Comparison of ENCODE assay signal across 11 cellular contexts in the genomic region with DNA sequence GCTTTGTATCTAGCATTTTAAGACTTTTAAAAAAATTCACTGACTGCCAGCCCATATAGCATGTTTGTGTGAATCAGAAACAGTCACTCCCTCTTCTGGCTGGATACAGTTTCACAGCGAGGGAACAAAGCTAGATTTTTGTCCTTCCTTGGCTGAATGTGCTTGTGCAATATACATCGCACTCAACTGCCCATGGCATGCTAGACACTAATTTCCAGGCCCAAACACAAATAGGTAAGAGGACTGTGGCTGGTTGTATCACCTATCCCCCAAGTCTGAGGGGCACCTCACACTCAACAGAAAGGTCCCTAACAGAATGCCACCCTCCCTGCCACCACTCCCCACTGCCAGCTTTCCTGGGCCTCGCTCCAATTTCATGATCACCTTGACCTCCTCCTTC. TPM values are rescaled to one million over a fixed set of nuclear protein-coding genes. Genes with fewer than 3 reads are reported as not detected.
DNase-seq lines count a peak whose midpoint lies in the region; ATAC-seq and TF ChIP-seq lines count a peak whose summit lies in the region.
"Had no signal": no experiment of that assay in that cellular context is flagged by ENCODE, and none has a peak within 500 bp of the region (broad histone marks: within the 10 kb centered on the region; RNA-seq: fewer than 3 reads in every experiment).

No MANE protein-coding gene starts in this region.

- TF ChIP-seq CTCF in right atrium auricular region (IDR thresholded peaks at IDR 0.05), result no peak
- peak; percentile 57 for TF ChIP-seq CTCF in Panc1 (IDR thresholded peaks at IDR 0.05)
- peak; percentile 55 for TF ChIP-seq CTCF in epithelial cell of proximal tubule (conservative IDR thresholded peaks at IDR 0.05; ENCODE audit: low read depth, low read length)
- TF ChIP-seq CTCF in type B pancreatic cell (conservative IDR thresholded peaks at IDR 0.05), result peak; percentile 66

- no TSS peak for BruUV-seq in Panc1 (replicated peaks; lab: Mats Ljungman, UMichigan)

- H3K27me3 ChIP-seq in right atrium auricular region (no peaks in the 10 kb centered on the region), Panc1 (ENCODE audit: control insufficient read depth, insufficient read depth, low read length) (no peaks in the 10 kb centered on the region)

- intact Hi-C loops in Right ventricle myocardium superior (cut with DNase I) (no loop called here), Panc1 (cut with micrococcal nuclease; ENCODE audit: unreplicated experiment) (no loop called here)
- intact Hi-C loops in activated naive CD4-positive, alpha-beta T cell treated with anti-CD3 and anti-CD28 coated beads for 36 hours (cut with micrococcal nuclease), result no loop called here

- no peaks in the 10 kb centered on the region for H3K9me3 ChIP-seq in right atrium auricular region
- no peaks in the 10 kb centered on the region for H3K9me3 ChIP-seq in Panc1 (ENCODE audit: control insufficient read depth, insufficient read depth, low read depth, low read length)
- H3K9me3 ChIP-seq: neutrophil had no signal

- in situ Hi-C loops in Panc1 (cut with HindIII; ENCODE audit: low pct_unique_long_range_greater_than_20kb, low sequenced_read_pairs), result no loop called here

- H3K36me3 ChIP-seq in right atrium auricular region (no peaks in the 10 kb centered on the region), Panc1 (ENCODE audit: control insufficient read depth, insufficient read depth, low read length) (no peaks in the 10 kb centered on the region)
- H3K36me3 ChIP-seq: neutrophil had no signal

- CTCF ChIA-PET in Panc1 (lab: Charles Lee), result interaction anchor here (0.5 kb wide), 1 partner anchor 273 kb away, joined by 4 read pairs; no protein-coding TSS in a partner anchor
- CTCF ChIA-PET in activated naive CD4-positive, alpha-beta T cell treated with anti-CD3 and anti-CD28 coated beads for 36 hours (lab: Charles Lee), result no interaction called here

- no peaks in the 10 kb centered on the region for H3K36me3 Mint-ChIP-seq in type B pancreatic cell
- H3K36me3 Mint-ChIP-seq in activated naive CD4-positive, alpha-beta T cell treated with anti-CD3 and anti-CD28 coated beads for 36 hours (ENCODE audit: low read depth), result no peaks in the 10 kb centered on the region

- POLR2A ChIA-PET in Panc1 (lab: Charles Lee), result no interaction called here

- no peak for ATAC-seq in Right ventricle myocardium superior (ENCODE audit: poor library complexity)
- 0 out of 2 replicates have a peak, but pooled peaks have one; percentile 64 for ATAC-seq in Panc1
- no peak for ATAC-seq in GM18868 (IDR thresholded peaks at IDR 0.05; ENCODE audit: unreplicated experiment)

- H3K4me1 ChIP-seq in right atrium auricular region (no peaks in the 10 kb centered on the region), Panc1 (ENCODE audit: control insufficient read depth, insufficient read depth, low read length) (peaks cover 10% of the 10 kb centered on the region)

- no peak overlapping the region for H3K27ac ChIP-seq in right atrium auricular region
- no peak overlapping the region for H3K27ac ChIP-seq in Panc1 (ENCODE audit: low read length)
- H3K27ac ChIP-seq: neutrophil had no signal

- no peaks in the 10 kb centered on the region for H3K4me1 Mint-ChIP-seq in type B pancreatic cell (ENCODE audit: unreplicated experiment)
- no peaks in the 10 kb centered on the region for H3K4me1 Mint-ChIP-seq in activated naive CD4-positive, alpha-beta T cell treated with anti-CD3 and anti-CD28 coated beads for 36 hours (ENCODE audit: low read depth)

- peak; percentile 23 for DNase-seq in right atrium auricular region (ENCODE audit: low spot score)
- DNase-seq in Right ventricle myocardium superior, result no peak
- no peak for DNase-seq in Panc1 (ENCODE audit: low read depth, low spot score)
- DNase-seq in epithelial cell of proximal tubule (ENCODE audit: low read depth), result no peak
- peak; percentile 18 for DNase-seq in type B pancreatic cell (ENCODE audit: extremely low spot score, unreplicated experiment)
- no peak for DNase-seq in activated naive CD4-positive, alpha-beta T cell treated with anti-CD3 and anti-CD28 coated beads for 36 hours
- DNase-seq in stimulated activated CD4-positive, alpha-beta T cell treated with anti-CD3 and anti-CD28 coated beads, Interleukin-2, amount 100 ng/mL, for 48 hours, result no peak
- DNase-seq: NCI-H1436 treated with DMSO at 0.1 percent for 48 hours had no signal

- no peak overlapping the region for H3K4me3 Mint-ChIP-seq in type B pancreatic cell
- H3K4me3 Mint-ChIP-seq in activated naive CD4-positive, alpha-beta T cell treated with anti-CD3 and anti-CD28 coated beads for 36 hours, result no peak overlapping the region

- no peaks in the 10 kb centered on the region for H3K27me3 Mint-ChIP-seq in type B pancreatic cell
- H3K27me3 Mint-ChIP-seq in activated naive CD4-positive, alpha-beta T cell treated with anti-CD3 and anti-CD28 coated beads for 36 hours (ENCODE audit: low read depth), result no peaks in the 10 kb centered on the region

- no peak overlapping the region for H3K4me3 ChIP-seq in right atrium auricular region
- no peak overlapping the region for H3K4me3 ChIP-seq in Panc1 (ENCODE audit: low read depth in 2 of 2, low read length in 2 of 2)
- H3K4me3 ChIP-seq in epithelial cell of proximal tubule (ENCODE audit: low read depth, low read length), result no peak overlapping the region

- no peaks in the 10 kb centered on the region for H3K9me3 Mint-ChIP-seq in type B pancreatic cell
- no peaks in the 10 kb centered on the region for H3K9me3 Mint-ChIP-seq in activated naive CD4-positive, alpha-beta T cell treated with anti-CD3 and anti-CD28 coated beads for 36 hours

- H3K27ac Mint-ChIP-seq in type B pancreatic cell, result no peak overlapping the region
- H3K27ac Mint-ChIP-seq in activated naive CD4-positive, alpha-beta T cell treated with anti-CD3 and anti-CD28 coated beads for 36 hours, result no peak overlapping the region

RNA-seq across cellular contexts. Expression of a gene that starts 16.2 kb away (rescaled TPM):
- total RNA-seq in right atrium auricular region (10 to 100 TPM; 66.6 to 78.7 TPM), Right ventricle myocardium superior (90.2 TPM), Panc1 (2021; ENCODE audit: unreplicated experiment) (50.1 TPM), epithelial cell of proximal tubule (21.1 and 25.3 TPM in 2 replicates), type B pancreatic cell (ENCODE audit: low replicate concordance) (75.7 and 79.7 TPM in 2 replicates)
- 42.8 TPM for polyA plus RNA-seq in Panc1 (2012; ENCODE audit: insufficient read length)
- total RNA-seq in activated naive CD4-positive, alpha-beta T cell treated with anti-CD3 and anti-CD28 coated beads for 36 hours, result 10 to 100 TPM; 14.2 to 16.2 TPM

RNA-seq across cellular contexts. Expression of a gene that starts 22.8 kb away (rescaled TPM):
- 1 to 10 TPM in 1 of 2 donors, under 1 TPM in 1; 0.78 to 2.6 TPM for total RNA-seq in right atrium auricular region
- total RNA-seq in Right ventricle myocardium superior, result not detected
- not detected for total RNA-seq in Panc1 (2021; ENCODE audit: unreplicated experiment)
- not detected for polyA plus RNA-seq in Panc1 (2012; ENCODE audit: insufficient read length)
- 41.0 and 65.2 TPM in 2 replicates for total RNA-seq in epithelial cell of proximal tubule
- total RNA-seq in type B pancreatic cell (ENCODE audit: low replicate concordance), result 19.2 and 114 TPM in 2 replicates
- under 1 TPM; 0.50 to 0.91 TPM for total RNA-seq in activated naive CD4-positive, alpha-beta T cell treated with anti-CD3 and anti-CD28 coated beads for 36 hours
- total RNA-seq: H4 had no signal

Comparison
In these comparisons a context has a peak if more than half of its experiments do, and no peak if none do; other contexts are left out.
1. DNase-seq: peak in right atrium auricular region (single experiment) and type B pancreatic cell (single experiment); none in Right ventricle myocardium superior (single experiment), Panc1 (single experiment), epithelial cell of proximal tubule (single experiment), activated naive CD4-positive, alpha-beta T cell treated with anti-CD3 and anti-CD28 coated beads for 36 hours (single experiment) and stimulated activated CD4-positive, alpha-beta T cell treated with anti-CD3 and anti-CD28 coated beads, Interleukin-2, amount 100 ng/mL, for 48 hours (0 of 2).
2. CTCF ChIP-seq: peak in Panc1 (single experiment), epithelial cell of proximal tubule (single experiment) and type B pancreatic cell (single experiment); none in right atrium auricular region (0 of 2).